8 cellular contexts compared by ENCODE assay signal in the genomic region with DNA sequence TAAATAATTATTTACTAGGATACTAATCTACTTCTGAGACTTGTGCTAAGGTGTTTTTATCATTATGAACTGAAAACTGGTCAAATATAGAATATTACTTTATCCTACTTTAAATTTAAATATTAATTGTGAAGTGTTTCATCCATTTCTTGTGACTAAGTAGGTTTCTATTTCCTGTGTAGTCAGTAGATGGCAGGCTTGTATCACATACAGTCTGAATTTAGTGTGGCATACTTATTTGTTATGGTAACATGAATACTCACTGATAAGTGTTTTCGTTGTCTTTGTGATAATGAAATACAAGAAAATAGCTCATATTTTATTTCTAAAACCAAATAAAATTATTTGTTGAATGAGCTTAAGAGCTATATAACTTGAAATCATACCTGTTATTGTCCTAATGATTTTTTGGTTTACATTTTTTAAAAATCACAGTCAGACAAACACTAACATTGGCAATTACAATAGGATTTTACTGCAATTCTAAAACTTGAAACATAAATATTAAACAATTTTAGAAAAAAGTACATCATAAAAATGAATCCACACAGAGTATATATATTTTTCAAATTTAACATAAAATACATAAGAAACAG.
DNase-seq lines count a peak whose midpoint lies in the region; ATAC-seq and TF ChIP-seq lines count a peak whose summit lies in the region.

No MANE protein-coding gene starts in this region.

- peak; percentile 88 for ATAC-seq in GM19351 (IDR thresholded peaks at IDR 0.05; ENCODE audit: unreplicated experiment)
- no peak for ATAC-seq in GM18861 (IDR thresholded peaks at IDR 0.05; ENCODE audit: unreplicated experiment)

- H3K4me1 ChIP-seq in SJCRH30 = no peaks in the 10 kb centered on the region; the same call in 1 of the 2 replicates

- H3K4me3 ChIP-seq in AG10803 (ENCODE audit: low read length) (no peak overlapping the region), SJCRH30 (no peak overlapping the region)

- H3K9me3 ChIP-seq in SJCRH30 (replicated peaks) = no peaks in the 10 kb centered on the region

- no peak overlapping the region for H3K27ac Mint-ChIP-seq in glutamatergic neuron (ENCODE audit: unreplicated experiment)

- no peak overlapping the region for H3K4me3 Mint-ChIP-seq in glutamatergic neuron (ENCODE audit: unreplicated experiment)

- H3K4me1 Mint-ChIP-seq in glutamatergic neuron (ENCODE audit: low read depth, unreplicated experiment) = no peaks in the 10 kb centered on the region

- H3K36me3 Mint-ChIP-seq in glutamatergic neuron (ENCODE audit: unreplicated experiment) = no peaks in the 10 kb centered on the region

- H3K36me3 ChIP-seq in SJCRH30 = peaks cover 2% of the 10 kb centered on the region; the same call in 1 of the 2 replicates

- no peaks in the 10 kb centered on the region for H3K27me3 ChIP-seq in SJCRH30

- no peaks in the 10 kb centered on the region for H3K9me3 Mint-ChIP-seq in glutamatergic neuron (ENCODE audit: unreplicated experiment)

- no peaks in the 10 kb centered on the region for H3K27me3 Mint-ChIP-seq in glutamatergic neuron (ENCODE audit: unreplicated experiment)

- DNase-seq in AG10803 (ENCODE audit: low read depth) = peak; percentile 11
- DNase-seq in LoVo (ENCODE audit: low spot score) = peak; percentile 29
- peak; percentile 21 to 73 for DNase-seq in SJCRH30
- DNase-seq in glutamatergic neuron = no peak
- DNase-seq in stimulated activated CD4-positive, alpha-beta T cell treated with anti-CD3 and anti-CD28 coated beads, Interleukin-4, amount 100 ng/mL, for 1 hour = no peak
- DNase-seq in central memory CD4-positive, alpha-beta T cell = no peak

- TF ChIP-seq CTCF in AG10803 (conservative IDR thresholded peaks at IDR 0.05; ENCODE audit: low read length) (peak; percentile 40), glutamatergic neuron (IDR thresholded peaks at IDR 0.05; ENCODE audit: partially characterized antibody, unreplicated experiment) (peak; percentile 31)

- no peak overlapping the region; the same call in 1 of the 2 replicates for H3K27ac ChIP-seq in SJCRH30

Comparison
In these comparisons a context has a peak if more than half of its experiments do, and no peak if none do; other contexts are left out.
1. DNase-seq: peak in AG10803 (single experiment), LoVo (single experiment) and SJCRH30 (2 of 2); none in glutamatergic neuron (single experiment), stimulated activated CD4-positive, alpha-beta T cell treated with anti-CD3 and anti-CD28 coated beads, Interleukin-4, amount 100 ng/mL, for 1 hour (single experiment) and central memory CD4-positive, alpha-beta T cell (single experiment).